ENCODE assay signal across 14 cellular contexts in genomic region chr12:13002301-13003097, GRCh38. TPM values are rescaled to one million over a fixed set of nuclear protein-coding genes. Genes with fewer than 3 reads are reported as not detected.
DNase-seq lines count a peak whose midpoint lies in the region; ATAC-seq and TF ChIP-seq lines count a peak whose summit lies in the region.
"Had no signal": no experiment of that assay in that cellular context is flagged by ENCODE, and none has a peak within 500 bp of the region (broad histone marks: within the 10 kb centered on the region; RNA-seq: fewer than 3 reads in every experiment).

No MANE protein-coding gene starts in this region.

- CTCF ChIA-PET in activated naive CD4-positive, alpha-beta T cell treated with anti-CD3 and anti-CD28 coated beads for 36 hours (lab: Charles Lee) = interaction anchor here (0.6 kb wide), 1 partner anchor 43 kb away, joined by 3 read pairs; no protein-coding TSS in a partner anchor
- CTCF ChIA-PET in activated B cell treated with CpG ODN at 0.5 μM for 24 hours (lab: Charles Lee) = no interaction called here

- peaks cover 6% of the 10 kb centered on the region for H3K27me3 Mint-ChIP-seq in activated naive CD4-positive, alpha-beta T cell treated with anti-CD3 and anti-CD28 coated beads for 36 hours (ENCODE audit: low read depth)
- H3K27me3 Mint-ChIP-seq in activated B cell treated with CpG ODN at 0.5 μM for 24 hours = no peaks in the 10 kb centered on the region
- peaks cover 0 to 12% of the 10 kb centered on the region in 2 donors for H3K27me3 Mint-ChIP-seq in stimulated activated naive B cell treated with anti-CD40 and anti-IgM and Interleukin-4, amounts not matched to agents 10 μg/mL and 1 μg/mL and 100 μg/mL, for 72 hours

- intact Hi-C loops in activated naive CD4-positive, alpha-beta T cell treated with anti-CD3 and anti-CD28 coated beads for 36 hours (cut with micrococcal nuclease) = loop anchor here (1.0 to 5.0 kb wide), 2 partner anchors 16 to 645 kb away; partner anchors contain the start of gene BORCS5
- intact Hi-C loops in activated B cell treated with CpG ODN at 0.5 μM for 24 hours (cut with micrococcal nuclease) = loop anchor here (5.0 kb wide), 2 partner anchors 390 to 1155 kb away; partner anchors contain the start of gene CREBL2

- H3K9me3 Mint-ChIP-seq in activated naive CD4-positive, alpha-beta T cell treated with anti-CD3 and anti-CD28 coated beads for 36 hours = no peaks in the 10 kb centered on the region
- H3K9me3 Mint-ChIP-seq in activated B cell treated with CpG ODN at 0.5 μM for 24 hours = no peaks in the 10 kb centered on the region
- H3K9me3 Mint-ChIP-seq in stimulated activated naive B cell treated with anti-CD40 and anti-IgM and Interleukin-4, amounts not matched to agents 10 μg/mL and 1 μg/mL and 100 μg/mL, for 72 hours = no peaks in the 10 kb centered on the region

- POLR2A ChIA-PET in activated B cell treated with CpG ODN at 0.5 μM for 24 hours (lab: Charles Lee) = no interaction called here

- no peak for TF ChIP-seq CTCF in activated B cell treated with CpG ODN at 0.5 μM for 24 hours (IDR thresholded peaks at IDR 0.05)

- peaks cover 20% of the 10 kb centered on the region for H3K4me1 Mint-ChIP-seq in activated naive CD4-positive, alpha-beta T cell treated with anti-CD3 and anti-CD28 coated beads for 36 hours (ENCODE audit: low read depth)
- H3K4me1 Mint-ChIP-seq in activated B cell treated with CpG ODN at 0.5 μM for 24 hours = peaks cover 25% of the 10 kb centered on the region
- H3K4me1 Mint-ChIP-seq in stimulated activated naive B cell treated with anti-CD40 and anti-IgM and Interleukin-4, amounts not matched to agents 10 μg/mL and 1 μg/mL and 100 μg/mL, for 72 hours = peaks cover 18 to 40% of the 10 kb centered on the region in 2 donors

- no peak for ATAC-seq in activated B cell treated with CpG ODN at 0.5 μM for 24 hours (ENCODE audit: low read depth)
- no peak for ATAC-seq in stimulated activated naive B cell treated with anti-CD40 and anti-IgM and Interleukin-4, amounts not matched to agents 10 μg/mL and 1 μg/mL and 100 μg/mL, for 72 hours (replicated peaks)

- peak overlapping the region; percentile 74 for H3K4me3 Mint-ChIP-seq in activated naive CD4-positive, alpha-beta T cell treated with anti-CD3 and anti-CD28 coated beads for 36 hours
- H3K4me3 Mint-ChIP-seq in activated B cell treated with CpG ODN at 0.5 μM for 24 hours = peak overlapping the region; percentile 81
- H3K4me3 Mint-ChIP-seq in stimulated activated naive B cell treated with anti-CD40 and anti-IgM and Interleukin-4, amounts not matched to agents 10 μg/mL and 1 μg/mL and 100 μg/mL, for 72 hours = peak overlapping the region; percentile 81 to 93

- peaks cover 23% of the 10 kb centered on the region for H3K4me1 ChIP-seq in iPS-18a (ENCODE audit: control insufficient read depth, low read depth, low read length)

- no peaks in the 10 kb centered on the region for H3K9me3 ChIP-seq in iPS-18a (ENCODE audit: control insufficient read depth, low read depth, low read length)

- no peaks in the 10 kb centered on the region for H3K36me3 ChIP-seq in iPS-18a (ENCODE audit: control insufficient read depth, low read depth, low read length)

- H3K27ac ChIP-seq in iPS-18a (ENCODE audit: low read length) = no peak overlapping the region

- H3K9ac ChIP-seq in iPS-18a (ENCODE audit: low read length) = no peak overlapping the region

- H3K4me3 ChIP-seq in iPS-18a (ENCODE audit: low read length) = peak overlapping the region; percentile 83

- H3K27me3 ChIP-seq in iPS-18a (ENCODE audit: control insufficient read depth, insufficient read depth, low read length) = peaks cover 25% of the 10 kb centered on the region

- H3K27ac Mint-ChIP-seq in activated naive CD4-positive, alpha-beta T cell treated with anti-CD3 and anti-CD28 coated beads for 36 hours = no peak overlapping the region
- no peak overlapping the region for H3K27ac Mint-ChIP-seq in activated B cell treated with CpG ODN at 0.5 μM for 24 hours
- no peak overlapping the region for H3K27ac Mint-ChIP-seq in stimulated activated naive B cell treated with anti-CD40 and anti-IgM and Interleukin-4, amounts not matched to agents 10 μg/mL and 1 μg/mL and 100 μg/mL, for 72 hours

- no peak for DNase-seq in activated naive CD4-positive, alpha-beta T cell treated with anti-CD3 and anti-CD28 coated beads for 36 hours
- DNase-seq in activated naive CD4-positive, alpha-beta T cell treated with Interleukin-2 at 50 U/mL for 16 hours = no peak
- no peak for DNase-seq in activated B cell treated with CpG ODN at 0.5 μM for 24 hours
- DNase-seq in stimulated activated naive B cell treated with anti-CD40 and anti-IgM and Interleukin-4, amounts not matched to agents 10 μg/mL and 1 μg/mL and 100 μg/mL, for 72 hours = no peak
- no peak for DNase-seq in NCI-H128 (lab: John Stamatoyannopoulos, UW; ENCODE audit: unreplicated experiment)
- no peak for DNase-seq in NOMO-1 (lab: John Stamatoyannopoulos, UW; ENCODE audit: unreplicated experiment in 2 of 2)
- no peak for DNase-seq in NCI-H748 (lab: John Stamatoyannopoulos, UW; ENCODE audit: unreplicated experiment)
- DNase-seq: hypothalamus, NCI-H1092, NCI-H510A treated with DMSO at 0.1 percent for 48 hours, Right ventricle myocardium superior had no signal

- H3K36me3 Mint-ChIP-seq in activated naive CD4-positive, alpha-beta T cell treated with anti-CD3 and anti-CD28 coated beads for 36 hours (ENCODE audit: low read depth) = no peaks in the 10 kb centered on the region
- H3K36me3 Mint-ChIP-seq in activated B cell treated with CpG ODN at 0.5 μM for 24 hours (ENCODE audit: low read depth) = no peaks in the 10 kb centered on the region
- no peaks in the 10 kb centered on the region for H3K36me3 Mint-ChIP-seq in stimulated activated naive B cell treated with anti-CD40 and anti-IgM and Interleukin-4, amounts not matched to agents 10 μg/mL and 1 μg/mL and 100 μg/mL, for 72 hours

RNA-seq across cellular contexts. Expression of gene HEBP1, which starts 2.4 kb away (rescaled TPM):
- 10 to 100 TPM; 28.7 to 32.3 TPM for total RNA-seq in activated naive CD4-positive, alpha-beta T cell treated with anti-CD3 and anti-CD28 coated beads for 36 hours
- 9.7 and 12.0 TPM in 2 replicates for total RNA-seq in activated B cell treated with CpG ODN at 0.5 μM for 24 hours

RNA-seq across cellular contexts. Expression of gene FAM234B, which starts 41.7 kb away (rescaled TPM):
- 1 to 10 TPM; 7.4 to 7.7 TPM for total RNA-seq in activated naive CD4-positive, alpha-beta T cell treated with anti-CD3 and anti-CD28 coated beads for 36 hours
- 4.7 and 6.3 TPM in 2 replicates for total RNA-seq in activated B cell treated with CpG ODN at 0.5 μM for 24 hours

RNA-seq across cellular contexts. Expression of gene GPRC5D, which starts 50.5 kb away (rescaled TPM):
- total RNA-seq in activated naive CD4-positive, alpha-beta T cell treated with anti-CD3 and anti-CD28 coated beads for 36 hours = not detected
- total RNA-seq in activated B cell treated with CpG ODN at 0.5 μM for 24 hours = 0.35 and 0.44 TPM in 2 replicates
- total RNA-seq: endothelial cell of umbilical vein, Right ventricle myocardium superior, urinary bladder had no signal
